27 cellular contexts compared by ENCODE assay signal in genomic region chr18:78681396-78681795, GRCh38.
"Had no signal": no experiment of that assay in that cellular context is flagged by ENCODE, and none has a peak within 500 bp of the region (broad histone marks: within the 10 kb centered on the region; RNA-seq: fewer than 3 reads in every experiment).

No MANE protein-coding gene starts in this region.

- DNase-seq: dermis blood vessel endothelial cell; effector CD8-positive, alpha-beta T cell; effector memory CD8-positive, alpha-beta T cell; endodermal cell; erythroblast; esophagus squamous epithelium; foreskin fibroblast; foreskin melanocyte; gastrocnemius medialis; glutamatergic neuron; head of caudate nucleus; heart right ventricle; hippocampal formation; kidney glomerular epithelial cell; left ventricle myocardium superior; lower lobe of right lung; mesenchymal stem cell; midbrain had no signal

- H3K4me1 ChIP-seq: esophagus squamous epithelium, gastrocnemius medialis, heart right ventricle, left lung, lower lobe of right lung had no signal

- H3K27ac ChIP-seq: coronary artery, dorsolateral prefrontal cortex, epithelial cell of prostate, esophagus squamous epithelium, gastrocnemius medialis, heart right ventricle, left lung, lower lobe of right lung had no signal

- H3K36me3 ChIP-seq: esophagus squamous epithelium, gastrocnemius medialis, heart right ventricle, left lung, lower lobe of right lung had no signal

- FAIRE-seq: colon, endometrium, islet of Langerhans, keratinocyte had no signal

- H3K9me3 ChIP-seq: esophagus squamous epithelium, gastrocnemius medialis, heart right ventricle, left lung, lower lobe of right lung had no signal

- H3K27me3 ChIP-seq: esophagus squamous epithelium, gastrocnemius medialis had no signal

- H3K4me3 ChIP-seq: coronary artery, dorsolateral prefrontal cortex, esophagus squamous epithelium, gastrocnemius medialis, heart right ventricle, left lung, lower lobe of right lung had no signal

- ATAC-seq: effector memory CD8-positive, alpha-beta T cell; esophagus mucosa; gastrocnemius medialis; heart right ventricle; left lung; lower lobe of right lung had no signal
